8 cellular contexts compared by ENCODE assay signal in the genomic region with DNA sequence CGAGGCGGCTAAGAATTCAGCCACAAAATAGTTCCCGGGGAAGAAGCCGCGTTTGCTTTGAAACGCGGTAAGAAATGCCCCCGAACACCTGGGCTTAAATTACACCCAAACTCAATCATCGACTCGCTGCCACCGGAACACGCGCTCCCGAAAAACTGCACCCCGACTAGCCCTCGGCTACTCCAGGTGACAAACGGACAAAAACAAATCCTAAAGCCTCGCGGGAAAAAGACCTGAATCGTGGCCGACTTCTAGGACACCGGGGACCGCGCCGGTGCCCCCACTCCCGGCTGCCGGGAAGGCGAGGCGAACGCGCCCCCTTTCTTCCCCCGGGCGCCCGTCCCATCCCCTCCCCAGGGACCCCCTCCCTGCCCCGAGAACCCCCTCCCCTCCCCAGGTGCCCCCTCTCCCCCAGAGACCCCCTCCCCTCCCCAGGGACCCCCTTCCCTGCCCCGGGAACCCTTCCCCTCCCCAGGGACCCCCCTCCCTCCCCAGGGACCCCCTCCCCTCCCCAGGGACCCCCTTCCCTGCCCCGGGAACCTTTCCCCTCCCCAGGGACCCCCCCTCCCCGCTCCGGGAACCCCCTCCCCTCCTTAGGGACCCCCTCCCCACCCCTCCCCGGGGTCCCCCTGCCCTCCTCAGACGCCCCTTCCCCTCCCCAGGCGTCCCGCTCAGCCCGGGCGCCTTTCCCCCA. TPM values are rescaled to one million over a fixed set of nuclear protein-coding genes. Genes with fewer than 3 reads are reported as not detected.
DNase-seq lines count a peak whose midpoint lies in the region; ATAC-seq and TF ChIP-seq lines count a peak whose summit lies in the region.

No MANE protein-coding gene starts in this region.

- TF ChIP-seq CTCF in BJ (IDR thresholded peaks at IDR 0.05; ENCODE audit: insufficient read depth, low read depth, low read length) (0 out of 2 replicates have a peak, but pooled peaks have one; percentile 3), neural cell (IDR thresholded peaks at IDR 0.05; ENCODE audit: poor library complexity, severe bottlenecking) (no peak)

- no peaks in the 10 kb centered on the region for H3K79me2 ChIP-seq in neural cell (replicated peaks; ENCODE audit: insufficient read depth, low read length)

- no peaks in the 10 kb centered on the region for H3F3A ChIP-seq in neural cell (ENCODE audit: insufficient read depth, low read length, poor library complexity, severe bottlenecking)

- H3K4me3 ChIP-seq in BJ (ENCODE audit: low read depth, low read length) = peak overlapping the region; percentile 85
- peak overlapping the region; percentile 72 for H3K4me3 ChIP-seq in MG63
- H3K4me3 ChIP-seq in effector memory CD4-positive, alpha-beta T cell (ENCODE audit: insufficient read depth, low read depth, low read length, poor library complexity, severe bottlenecking) = peak overlapping the region; percentile 90
- H3K4me3 ChIP-seq in neural cell (ENCODE audit: low read length) = peak overlapping the region; percentile 81

- peak overlapping the region; percentile 78 for H3K4me2 ChIP-seq in neural cell (ENCODE audit: low read length)

- H3K9ac ChIP-seq in neural cell (ENCODE audit: low read length) = peak overlapping the region; percentile 74

- TF ChIP-seq EP300 in neural cell (conservative IDR thresholded peaks at IDR 0.05; ENCODE audit: poor library complexity, severe bottlenecking) = no peak

- ATAC-seq in GM19328 (IDR thresholded peaks at IDR 0.05; ENCODE audit: unreplicated experiment) (no peak), HG03025 (IDR thresholded peaks at IDR 0.05; ENCODE audit: low FRiP score, unreplicated experiment) (no peak), HG03095 (IDR thresholded peaks at IDR 0.05; ENCODE audit: unreplicated experiment) (no peak)

- H3K4me1 ChIP-seq in effector memory CD4-positive, alpha-beta T cell (ENCODE audit: control insufficient read depth, insufficient read depth, low read length, poor library complexity, severe bottlenecking) = peaks cover 8% of the 10 kb centered on the region

- POLR2A ChIA-PET in BJ (lab: Charles Lee) = interaction anchor here (0.7 kb wide), 1 partner anchor 101 kb away, joined by 4 read pairs; no protein-coding TSS in a partner anchor

- TF ChIP-seq RAD21 in neural cell (conservative IDR thresholded peaks at IDR 0.05) = no peak

- no peak for DNase-seq in BJ (ENCODE audit: low read depth)
- DNase-seq in MG63 = no peak
- no peak for DNase-seq in effector memory CD4-positive, alpha-beta T cell
- DNase-seq in NCI-H2081 treated with DMSO at 0.1 percent for 48 hours (lab: John Stamatoyannopoulos, UW) = no peak

- peak overlapping the region; percentile 75 for H3K27ac ChIP-seq in effector memory CD4-positive, alpha-beta T cell (ENCODE audit: insufficient read depth, low read length, poor library complexity, severe bottlenecking)
- peak overlapping the region; percentile 31 for H3K27ac ChIP-seq in neural cell (ENCODE audit: low read length)

- CTCF ChIA-PET in BJ (lab: Yijun Ruan, JAX) = interaction anchor here (0.8 kb wide), 1 partner anchor 14 kb away, joined by 3 read pairs; no protein-coding TSS in a partner anchor

- no peaks in the 10 kb centered on the region for H4K20me1 ChIP-seq in neural cell (ENCODE audit: insufficient read depth)

- H3K9me3 ChIP-seq in MG63 (peaks cover 6% of the 10 kb centered on the region; the same call in 1 of the 2 replicates), neural cell (ENCODE audit: low read length) (no peaks in the 10 kb centered on the region)
- no peaks in the 10 kb centered on the region for H3K9me3 ChIP-seq in effector memory CD4-positive, alpha-beta T cell (ENCODE audit: control insufficient read depth, low read length)

- H2AFZ ChIP-seq in neural cell (ENCODE audit: low read depth, low read length) = no peak overlapping the region

- H3K36me3 ChIP-seq in BJ (ENCODE audit: control insufficient read depth, insufficient read depth, low read length) (peaks cover 3% of the 10 kb centered on the region; the same call in 1 of the 2 replicates), MG63 (peaks cover 10% of the 10 kb centered on the region), neural cell (ENCODE audit: insufficient read depth, low read length) (no peaks in the 10 kb centered on the region)
- no peaks in the 10 kb centered on the region for H3K36me3 ChIP-seq in effector memory CD4-positive, alpha-beta T cell (ENCODE audit: control insufficient read depth, insufficient read depth, low read length)

- H3K9me2 ChIP-seq in neural cell (ENCODE audit: insufficient read depth, low read length) = no peaks in the 10 kb centered on the region

- peaks cover 4% of the 10 kb centered on the region for H3K27me3 ChIP-seq in BJ (ENCODE audit: control insufficient read depth, insufficient read depth, low read length)
- H3K27me3 ChIP-seq in MG63 = peaks cover 5% of the 10 kb centered on the region; the same call in 1 of the 2 replicates
- H3K27me3 ChIP-seq in effector memory CD4-positive, alpha-beta T cell (replicated peaks; ENCODE audit: control insufficient read depth, insufficient read depth, low read length, poor library complexity, severe bottlenecking) = no peaks in the 10 kb centered on the region
- H3K27me3 ChIP-seq in neural cell (ENCODE audit: insufficient read depth, low read depth, low read length) = peaks cover 5% of the 10 kb centered on the region

TF ChIP-seq in neural cell, 6 proteins besides CTCF, POLR2A, EP300 and RAD21:
- no peak for TF ChIP-seq POLR2AphosphoS5 (IDR thresholded peaks at IDR 0.05)
- no peak for TF ChIP-seq MXI1 (conservative IDR thresholded peaks at IDR 0.05; ENCODE audit: poor library complexity, severe bottlenecking)
- no peak for TF ChIP-seq EZH2 (IDR thresholded peaks at IDR 0.05; ENCODE audit: borderline replicate concordance, insufficient read depth, low read length, poor library complexity, severe bottlenecking)
- no peak for TF ChIP-seq SMC3 (conservative IDR thresholded peaks at IDR 0.05; ENCODE audit: poor library complexity)
- no peak for TF ChIP-seq TAF1 (IDR thresholded peaks at IDR 0.05; ENCODE audit: low read depth)
- TF ChIP-seq, protein P1, sequence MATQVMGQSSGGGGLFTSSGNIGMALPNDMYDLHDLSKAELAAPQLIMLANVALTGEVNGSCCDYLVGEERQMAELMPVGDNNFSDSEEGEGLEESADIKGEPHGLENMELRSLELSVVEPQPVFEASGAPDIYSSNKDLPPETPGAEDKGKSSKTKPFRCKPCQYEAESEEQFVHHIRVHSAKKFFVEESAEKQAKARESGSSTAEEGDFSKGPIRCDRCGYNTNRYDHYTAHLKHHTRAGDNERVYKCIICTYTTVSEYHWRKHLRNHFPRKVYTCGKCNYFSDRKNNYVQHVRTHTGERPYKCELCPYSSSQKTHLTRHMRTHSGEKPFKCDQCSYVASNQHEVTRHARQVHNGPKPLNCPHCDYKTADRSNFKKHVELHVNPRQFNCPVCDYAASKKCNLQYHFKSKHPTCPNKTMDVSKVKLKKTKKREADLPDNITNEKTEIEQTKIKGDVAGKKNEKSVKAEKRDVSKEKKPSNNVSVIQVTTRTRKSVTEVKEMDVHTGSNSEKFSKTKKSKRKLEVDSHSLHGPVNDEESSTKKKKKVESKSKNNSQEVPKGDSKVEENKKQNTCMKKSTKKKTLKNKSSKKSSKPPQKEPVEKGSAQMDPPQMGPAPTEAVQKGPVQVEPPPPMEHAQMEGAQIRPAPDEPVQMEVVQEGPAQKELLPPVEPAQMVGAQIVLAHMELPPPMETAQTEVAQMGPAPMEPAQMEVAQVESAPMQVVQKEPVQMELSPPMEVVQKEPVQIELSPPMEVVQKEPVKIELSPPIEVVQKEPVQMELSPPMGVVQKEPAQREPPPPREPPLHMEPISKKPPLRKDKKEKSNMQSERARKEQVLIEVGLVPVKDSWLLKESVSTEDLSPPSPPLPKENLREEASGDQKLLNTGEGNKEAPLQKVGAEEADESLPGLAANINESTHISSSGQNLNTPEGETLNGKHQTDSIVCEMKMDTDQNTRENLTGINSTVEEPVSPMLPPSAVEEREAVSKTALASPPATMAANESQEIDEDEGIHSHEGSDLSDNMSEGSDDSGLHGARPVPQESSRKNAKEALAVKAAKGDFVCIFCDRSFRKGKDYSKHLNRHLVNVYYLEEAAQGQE (IDR thresholded peaks at IDR 0.05; ENCODE audit: borderline replicate concordance) = no peak

RNA-seq across cellular contexts. Expression of a gene that starts 0.6 kb away (rescaled TPM):
- polyA plus RNA-seq in BJ (2011; rRNA removed) (4.3 and 8.9 TPM in 2 replicates), neural cell (31.5 and 52.6 TPM in 2 replicates)
- 1.6 and 1.8 TPM in 2 replicates for polyA minus RNA-seq in BJ (2011; rRNA and poly(A)+ RNA removed)
- total RNA-seq in MG63 (2014; rRNA removed; shearing (Covaris generic); ENCODE audit: low replicate concordance) = 7.3 and 18.2 TPM in 2 replicates
- 18.6 and 20.7 TPM in 2 replicates for polyA minus RNA-seq in neural cell

RNA-seq across cellular contexts. Expression of a gene that starts 41.2 kb away (rescaled TPM):
- polyA plus RNA-seq in BJ (2011; rRNA removed) (not detected in 2 replicates), neural cell (not detected in 2 replicates)
- not detected in 2 replicates for polyA minus RNA-seq in BJ (2011; rRNA and poly(A)+ RNA removed)
- total RNA-seq in MG63 (2014; rRNA removed; shearing (Covaris generic); ENCODE audit: low replicate concordance) = not detected in 2 replicates
- polyA minus RNA-seq in neural cell = not detected in 2 replicates

RNA-seq across cellular contexts. Expression of a gene that starts 58.4 kb away (rescaled TPM):
- polyA plus RNA-seq in BJ (2011; rRNA removed) = not detected in 2 replicates
- polyA minus RNA-seq in BJ (2011; rRNA and poly(A)+ RNA removed) = not detected in 2 replicates
- not detected in 2 replicates for total RNA-seq in MG63 (2014; rRNA removed; shearing (Covaris generic); ENCODE audit: low replicate concordance)
- not detected in 2 replicates for polyA plus RNA-seq in neural cell
- not detected in 2 replicates for polyA minus RNA-seq in neural cell
